In the genomic region with DNA sequence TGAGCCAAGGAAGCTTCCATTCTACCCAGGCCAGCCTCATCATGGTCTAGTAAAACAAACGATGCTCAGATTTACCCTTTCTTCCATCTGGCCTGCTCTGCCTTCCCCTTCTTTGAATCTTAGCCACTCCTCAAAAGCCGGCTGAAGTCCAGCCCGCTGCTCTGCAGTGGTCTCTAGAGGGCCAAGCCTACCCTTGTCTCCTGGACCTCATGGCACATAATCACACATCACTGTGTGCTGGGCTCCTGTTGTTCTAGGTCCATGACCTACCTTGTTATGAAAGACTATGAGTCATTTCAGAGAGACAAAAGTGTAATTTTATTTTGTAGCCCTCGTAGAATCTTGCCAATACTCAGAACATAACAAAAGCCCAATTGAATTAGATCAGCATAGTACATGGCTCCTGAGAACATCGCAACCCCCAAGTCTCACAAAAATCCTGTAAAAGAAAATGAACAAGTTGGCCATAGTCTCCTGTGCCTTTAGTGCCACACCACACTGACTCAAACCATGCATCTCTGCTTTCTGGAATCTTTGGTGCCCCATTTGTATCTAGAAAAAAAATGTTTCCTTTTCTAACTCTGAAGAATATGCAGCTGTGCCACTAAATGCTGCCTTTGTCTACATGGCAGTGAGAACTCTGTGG, we compare ENCODE assay signal across 28 cellular contexts.
DNase-seq lines count a peak whose midpoint lies in the region; ATAC-seq and TF ChIP-seq lines count a peak whose summit lies in the region.
"Had no signal": no experiment of that assay in that cellular context is flagged by ENCODE, and none has a peak within 500 bp of the region (broad histone marks: within the 10 kb centered on the region; RNA-seq: fewer than 3 reads in every experiment).

No MANE protein-coding gene starts in this region.

- no peaks in the 10 kb centered on the region for H3K36me3 ChIP-seq in lower lobe of right lung
- H3K36me3 ChIP-seq: BLaER1 treated with 17β-estradiol and CSF1 and Interleukin-3, amounts not matched to agents 10 nM and 100 nM; HAP-1 had no signal

- no peaks in the 10 kb centered on the region for H3K9me3 ChIP-seq in lower lobe of right lung
- H3K9me3 ChIP-seq: A549, HAP-1 had no signal

- H3K4me3 ChIP-seq in astrocyte of the spinal cord (ENCODE audit: low read depth, low read length) (no peak overlapping the region), lower lobe of right lung (no peak overlapping the region)
- H3K4me3 ChIP-seq: A549; BLaER1 treated with 17β-estradiol and CSF1 and Interleukin-3, amounts not matched to agents 10 nM and 100 nM; HAP-1; K562; PC-9 had no signal

- in situ Hi-C loops in astrocyte of the spinal cord (cut with HindIII; ENCODE audit: low sequenced_read_pairs), result no loop called here

- no peaks in the 10 kb centered on the region for H3K27me3 ChIP-seq in lower lobe of right lung (ENCODE audit: low read depth)
- H3K27me3 ChIP-seq: BLaER1 treated with 17β-estradiol and CSF1 and Interleukin-3, amounts not matched to agents 10 nM and 100 nM had no signal

- no peak for TF ChIP-seq CTCF in astrocyte of the spinal cord (IDR thresholded peaks at IDR 0.05; ENCODE audit: low read depth, low read length)
- TF ChIP-seq CTCF in lower lobe of right lung (IDR thresholded peaks at IDR 0.05), result no peak

- peak; percentile 1 for DNase-seq in astrocyte of the spinal cord (ENCODE audit: low read depth, low spot score)
- DNase-seq in medulla oblongata (ENCODE audit: extremely low spot score), result peak; percentile 50
- DNase-seq in sciatic nerve (ENCODE audit: low spot score), result no peak
- DNase-seq in OCI-M1 (lab: John Stamatoyannopoulos, UW), result no peak
- no peak for DNase-seq in NCI-H510A (lab: John Stamatoyannopoulos, UW)
- no peak for DNase-seq in lower lobe of right lung
- DNase-seq: AML-193; CD4-positive, alpha-beta T cell; COR-L47; DMS53; GOT3; HFFc6; Kasumi-1; MV-4-11; NCI-H1105; NCI-H1436 treated with DMSO at 0.1 percent for 48 hours; NCI-H2029; NCI-H446; NCI-H82; NK-92 treated with Interleukin-12 subunit alpha and Interleukin-12 subunit beta, amount 100 ng/mL, for 24 hours; PC-9; Right ventricle myocardium superior; RPMI8226 had no signal

- no peaks in the 10 kb centered on the region for H3K4me1 ChIP-seq in lower lobe of right lung
- H3K4me1 ChIP-seq: A549, HAP-1 had no signal

- ATAC-seq in sciatic nerve (peak; percentile 90), lower lobe of right lung (no peak)
- ATAC-seq: A549, K562 had no signal

- intact Hi-C loops in sciatic nerve (cut with DNase I), result no loop called here
- intact Hi-C loops in lower lobe of right lung (cut with DNase I), result no loop called here

- H3K27ac ChIP-seq in angular gyrus (ENCODE audit: low read depth, low read length), result peak overlapping the region; percentile 44
- H3K27ac ChIP-seq in lower lobe of right lung, result no peak overlapping the region
- H3K27ac ChIP-seq: A549; BLaER1 treated with 17β-estradiol and CSF1 and Interleukin-3, amounts not matched to agents 10 nM and 100 nM; PC-9 had no signal

Comparison
In these comparisons a context has a peak if more than half of its experiments do, and no peak if none do; other contexts are left out.
1. DNase-seq: peak in astrocyte of the spinal cord (single experiment) and medulla oblongata (single experiment); none in sciatic nerve (single experiment), OCI-M1 (single experiment), NCI-H510A (single experiment) and lower lobe of right lung (single experiment).